Comparison of ENCODE assay signal across 14 cellular contexts in the genomic region with DNA sequence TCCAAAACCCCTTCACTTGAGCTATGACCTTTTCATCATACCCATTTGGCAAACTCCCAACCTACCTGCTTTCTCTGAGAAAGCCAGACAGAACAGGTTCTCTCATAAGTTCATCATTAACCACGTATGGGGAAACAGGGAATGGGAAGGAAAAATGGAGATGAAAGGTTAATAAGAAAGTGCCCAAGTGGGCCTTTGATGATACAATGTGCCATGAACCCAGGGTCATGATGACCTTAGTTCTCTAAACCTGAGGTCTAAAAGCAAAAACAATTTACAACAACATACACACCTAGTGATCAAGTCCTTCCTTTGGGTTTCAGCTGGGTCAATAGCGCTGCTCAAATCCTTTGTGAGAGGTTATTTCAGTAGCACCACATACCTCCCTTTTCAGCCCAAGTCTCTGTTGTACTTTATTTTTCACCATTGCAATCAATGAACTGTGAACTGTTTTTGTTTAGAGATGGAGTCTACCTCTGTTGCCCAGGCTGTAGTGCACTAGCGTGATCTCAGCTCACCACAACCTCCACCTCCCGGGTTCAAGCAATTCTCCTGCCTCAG. TPM values are rescaled to one million over a fixed set of nuclear protein-coding genes. Genes with fewer than 3 reads are reported as not detected.
"Had no signal": no experiment of that assay in that cellular context is flagged by ENCODE, and none has a peak within 500 bp of the region (broad histone marks: within the 10 kb centered on the region; RNA-seq: fewer than 3 reads in every experiment).

No MANE protein-coding gene starts in this region.

- H3K4me3 Mint-ChIP-seq: natural killer cell had no signal

- ATAC-seq: heart right ventricle, natural killer cell had no signal

- FAIRE-seq: bronchial epithelial cell, frontal cortex, keratinocyte had no signal

- H3K4me3 ChIP-seq: heart right ventricle, thyroid gland, vagina had no signal

- H3K27ac ChIP-seq: heart right ventricle, thyroid gland, vagina had no signal

- H3K9me3 Mint-ChIP-seq: natural killer cell had no signal

- DNase-seq: activated CD4-positive, alpha-beta T cell treated with anti-CD3 and anti-CD28 coated beads, Interleukin-2, amount 50 U/mL, for 4 hours; activated CD4-positive, CD25-positive, alpha-beta regulatory T cell treated with anti-CD3 and anti-CD28 coated beads, Interleukin-2, amount 50 U/mL, for 72 hours; activated gamma-delta T cell treated with Interleukin-2 at 50 U/mL for 16 hours; activated T-cell treated with anti-CD3 and anti-CD28 coated beads, Interleukin-2, amount 50 U/mL, for 48 hours; aorta; heart right ventricle; natural killer cell; T-helper 2 cell; thyroid gland had no signal

- H3K27me3 ChIP-seq: heart right ventricle, thyroid gland, vagina had no signal

- H3K27ac Mint-ChIP-seq: natural killer cell had no signal

- H3K9me3 ChIP-seq: heart right ventricle, thyroid gland, vagina had no signal

- H3K36me3 Mint-ChIP-seq: natural killer cell had no signal

- H3K4me1 Mint-ChIP-seq: natural killer cell had no signal

- H3K4me1 ChIP-seq: heart right ventricle, thyroid gland, vagina had no signal

- H3K36me3 ChIP-seq: thyroid gland, vagina had no signal

RNA-seq across cellular contexts. Expression of gene ARHGEF15, which starts 36.1 kb away (rescaled TPM):
- total RNA-seq: bronchial epithelial cell, natural killer cell, osteocyte had no signal
